12 cellular contexts compared by ENCODE assay signal in genomic region chr5:176405656-176406435, GRCh38. TPM values are rescaled to one million over a fixed set of nuclear protein-coding genes. Genes with fewer than 3 reads are reported as not detected.
DNase-seq lines count a peak whose midpoint lies in the region; ATAC-seq lines count a peak whose summit lies in the region.
"Had no signal": no experiment of that assay in that cellular context is flagged by ENCODE, and none has a peak within 500 bp of the region (broad histone marks: within the 10 kb centered on the region; RNA-seq: fewer than 3 reads in every experiment).

No MANE protein-coding gene starts in this region.

- no peaks in the 10 kb centered on the region; the same call in 1 of the 2 replicates for H3K36me3 ChIP-seq in H7 (replicated peaks; ENCODE audit: control insufficient read depth, insufficient read depth, low read length)

- H3K27me3 ChIP-seq in H7 (ENCODE audit: control insufficient read depth, insufficient read depth, low read length), result no peaks in the 10 kb centered on the region
- H3K27me3 ChIP-seq: dorsolateral prefrontal cortex had no signal

- H3K4me3 ChIP-seq in H7 (ENCODE audit: insufficient read depth, low read depth, low read length), result no peak overlapping the region
- H3K4me3 ChIP-seq: dorsolateral prefrontal cortex had no signal

- no peak for ATAC-seq in HG02763 (IDR thresholded peaks at IDR 0.05; ENCODE audit: unreplicated experiment)

- DNase-seq in H7 (peak; percentile 87), SW480 (ENCODE audit: low spot score) (peak; percentile 43), left kidney (ENCODE audit: low read depth, low spot score) (peak; percentile 28), NCI-H1048 (lab: John Stamatoyannopoulos, UW) (no peak), pons (ENCODE audit: low spot score) (no peak)
- DNase-seq: C1 segment of cervical spinal cord; dorsolateral prefrontal cortex; NCI-H1092 treated with DMSO at 0.1 percent for 48 hours; stimulated activated CD4-positive, alpha-beta T cell treated with anti-CD3 and anti-CD28 coated beads, Interleukin-4, amount 100 ng/mL, for 1 hour; stimulated activated naive CD4-positive, alpha-beta T cell treated with Interleukin-2 at 50 U/mL for 16 hours had no signal

RNA-seq across cellular contexts. Expression of gene CLTB, which starts 10.5 kb away (rescaled TPM):
- total RNA-seq in H7 (2014; rRNA removed; shearing (Covaris generic)), result 50.5 and 67.2 TPM in 2 replicates

RNA-seq across cellular contexts. Expression of gene HIGD2A, which starts 17.3 kb away (rescaled TPM):
- total RNA-seq in H7 (2014; rRNA removed; shearing (Covaris generic)), result 232 and 237 TPM in 2 replicates

RNA-seq across cellular contexts. Expression of gene NOP16, which starts 17.4 kb away (rescaled TPM):
- total RNA-seq in H7 (2014; rRNA removed; shearing (Covaris generic)), result 46.9 and 56.2 TPM in 2 replicates

RNA-seq across cellular contexts. Expression of gene ARL10, which starts 40.6 kb away (rescaled TPM):
- total RNA-seq in H7 (2014; rRNA removed; shearing (Covaris generic)), result 3.3 and 6.7 TPM in 2 replicates
- total RNA-seq: NCI-H460 had no signal

RNA-seq across cellular contexts. Expression of gene FAF2, which starts 42.3 kb away (rescaled TPM):
- total RNA-seq in H7 (2014; rRNA removed; shearing (Covaris generic)), result 36.2 and 37.6 TPM in 2 replicates

Comparison
In these comparisons a context has a peak if more than half of its experiments do, and no peak if none do; other contexts are left out.
1. DNase-seq: peak in H7 (single experiment), SW480 (single experiment) and left kidney (single experiment); none in NCI-H1048 (single experiment) and pons (single experiment).